Comparison of ENCODE assay signal across 10 cellular contexts in genomic region chr22:19143212-19143611, GRCh38. TPM values are rescaled to one million over a fixed set of nuclear protein-coding genes. Genes with fewer than 3 reads are reported as not detected.
DNase-seq lines count a peak whose midpoint lies in the region; ATAC-seq, FAIRE-seq and TF ChIP-seq lines count a peak whose summit lies in the region.
"Had no signal": no experiment of that assay in that cellular context is flagged by ENCODE, and none has a peak within 500 bp of the region (broad histone marks: within the 10 kb centered on the region; RNA-seq: fewer than 3 reads in every experiment).

No MANE protein-coding gene starts in this region.

- H2AFZ ChIP-seq in Karpas-422 (ENCODE audit: low read length) (no peak overlapping the region), K562 (ENCODE audit: low read depth, low read length) (no peak overlapping the region)

- H4K20me1 ChIP-seq in Karpas-422 (ENCODE audit: insufficient read depth, low read depth, low read length), result no peaks in the 10 kb centered on the region
- 0 out of 2 replicates have a peak, but pooled peaks cover 3% of the 10 kb centered on the region for H4K20me1 ChIP-seq in K562 (replicated peaks; ENCODE audit: control insufficient read depth, insufficient read depth, low read length)

- H3K36me3 ChIP-seq in CD8-positive, alpha-beta memory T cell (ENCODE audit: insufficient read depth, low read length), result peaks cover 34% of the 10 kb centered on the region
- peaks cover 16% of the 10 kb centered on the region; the same call in 1 of the 2 replicates for H3K36me3 ChIP-seq in Karpas-422 (ENCODE audit: insufficient read depth, low read length)
- H3K36me3 ChIP-seq in K562 (ENCODE audit: control insufficient read depth, insufficient read depth, low read length), result peaks cover 47% of the 10 kb centered on the region

- 57% methylated on average over 5 of the region's 5 CpGs for WGBS in K562 (ENCODE audit: insufficient coverage, low coverage, missing lambda C conversion rate)

- H3K36me3 Mint-ChIP-seq in CD8-positive, alpha-beta memory T cell, result peaks cover 0 to 49% (median 6%) of the 10 kb centered on the region in 3 donors
- H3K36me3 Mint-ChIP-seq in nephron progenitor cell (ENCODE audit: low read depth), result peaks cover 17% of the 10 kb centered on the region

- peak overlapping the region in 6 of 8 donors; percentile 35 to 99 (median 67) for H3K27ac Mint-ChIP-seq in CD8-positive, alpha-beta memory T cell
- peak overlapping the region; percentile 73 for H3K27ac Mint-ChIP-seq in nephron progenitor cell

- H3K9ac ChIP-seq in Karpas-422 (ENCODE audit: low read length), result peak overlapping the region; percentile 95
- peak overlapping the region; percentile 74 to 92; a peak in 3 of 4 replicates for H3K9ac ChIP-seq in K562 (ENCODE audit: insufficient read depth in 1 of 2, low read depth in 2 of 2, low read length in 2 of 2)

- no peak overlapping the region for H3K27ac ChIP-seq in CD8-positive, alpha-beta memory T cell (ENCODE audit: low read depth, low read length)
- H3K27ac ChIP-seq in Karpas-422 (ENCODE audit: low read length) (no peak overlapping the region), K562 (ENCODE audit: extremely low read depth, low read depth, low read length) (no peak overlapping the region)

- in situ Hi-C loops in K562 (cut with MboI), result no loop called here

- H3K4me3 ChIP-seq in CD8-positive, alpha-beta memory T cell (ENCODE audit: low read length), result no peak overlapping the region
- H3K4me3 ChIP-seq in Karpas-422 (ENCODE audit: low read length), result peak overlapping the region; percentile 99
- peak overlapping the region; percentile 59 for H3K4me3 ChIP-seq in K562

- POLR2A ChIA-PET in CD8-positive, alpha-beta memory T cell (lab: Charles Lee), result interaction anchor here (1.8 kb wide), 1 partner anchor 21 kb away, joined by 14 read pairs; the partner anchor contains the start of gene DGCR2
- POLR2A ChIA-PET in K562 (lab: Yijun Ruan, JAX), result interaction anchor here (0.6 to 6.1 kb wide), 15 partner anchors 9 to 1389 kb away, joined by 3 to 54 read pairs (median 6); partner anchors contain the start of genes DGCR2 and TSSK2

- TF ChIP-seq RAD21 in K562 (CRISPR knock-in tag; conservative IDR thresholded peaks at IDR 0.05 in 1 of 2, IDR thresholded peaks at IDR 0.05 in 1 of 2), result 0 out of 4 replicates have a peak, but pooled peaks of 1 of the 2 experiments have one; percentile 5

- TF ChIP-seq CTCF in K562 (IDR thresholded peaks at IDR 0.05 in 2 of 3, conservative IDR thresholded peaks at IDR 0.05 in 1 of 3; ENCODE audit: insufficient read depth in 2 of 3, low read depth in 1 of 3, low read length in 3 of 3), result no peak
- no peak for TF ChIP-seq CTCF in nephron progenitor cell (IDR thresholded peaks at IDR 0.05)

- peaks cover 0 to 5% of the 10 kb centered on the region in 2 donors for H3K27me3 Mint-ChIP-seq in CD8-positive, alpha-beta memory T cell
- peaks cover 39% of the 10 kb centered on the region for H3K27me3 Mint-ChIP-seq in nephron progenitor cell (ENCODE audit: low read depth, poor library complexity)

- CTCF ChIA-PET in CD8-positive, alpha-beta memory T cell (lab: Charles Lee), result interaction anchor here (1.7 to 3.7 kb wide), 3 partner anchors 21 to 488 kb away, joined by 6 to 26 read pairs (median 10); partner anchors contain the start of gene DGCR2
- CTCF ChIA-PET in K562 (lab: Yijun Ruan, JAX; ENCODE audit: low intra/inter-chr PET ratio), result no interaction called here

- H3K9me3 Mint-ChIP-seq in CD8-positive, alpha-beta memory T cell, result no peaks in the 10 kb centered on the region
- no peaks in the 10 kb centered on the region for H3K9me3 Mint-ChIP-seq in nephron progenitor cell

- no peaks in the 10 kb centered on the region for H3K27me3 ChIP-seq in CD8-positive, alpha-beta memory T cell (ENCODE audit: insufficient read depth, low read length, poor library complexity, severe bottlenecking)
- no peaks in the 10 kb centered on the region for H3K27me3 ChIP-seq in Karpas-422 (ENCODE audit: low read length)
- H3K27me3 ChIP-seq in K562 (ENCODE audit: control insufficient read depth in 2 of 2, insufficient read depth in 2 of 2, low read length in 2 of 2), result peaks cover 7 to 19% of the 10 kb centered on the region in 2 experiments; a peak in 4 of 5 replicates

- no peaks in the 10 kb centered on the region for H3K9me2 ChIP-seq in Karpas-422 (replicated peaks; ENCODE audit: insufficient read depth, low read length)

- no peak for TF ChIP-seq EP300 in K562 (IDR thresholded peaks at IDR 0.05; ENCODE audit: low read length)

- ATAC-seq in K562 (no peak), GM19328 (IDR thresholded peaks at IDR 0.05; ENCODE audit: unreplicated experiment) (no peak), GM18870 (IDR thresholded peaks at IDR 0.05; ENCODE audit: unreplicated experiment) (no peak)

- intact Hi-C loops in K562 (cut with micrococcal nuclease), result no loop called here

- peak overlapping the region; percentile 10 to 100 (median 95) for H3K4me3 Mint-ChIP-seq in CD8-positive, alpha-beta memory T cell
- H3K4me3 Mint-ChIP-seq in nephron progenitor cell, result peak overlapping the region; percentile 96

- no peak for TF ChIP-seq POLR2A in K562 (conservative IDR thresholded peaks at IDR 0.05)

- peaks cover 17% of the 10 kb centered on the region for H3K4me1 ChIP-seq in CD8-positive, alpha-beta memory T cell (ENCODE audit: insufficient read depth, low read length)
- peaks cover 14% of the 10 kb centered on the region for H3K4me1 ChIP-seq in Karpas-422 (ENCODE audit: low read length)
- peaks cover 4 to 18% of the 10 kb centered on the region in 2 experiments; a peak in 4 of 5 replicates for H3K4me1 ChIP-seq in K562 (replicated peaks in 1 of 2; ENCODE audit: control insufficient read depth in 2 of 2, insufficient read depth in 2 of 2, low read length in 2 of 2)

- H3K9me3 ChIP-seq in CD8-positive, alpha-beta memory T cell (ENCODE audit: low read length), result no peaks in the 10 kb centered on the region
- H3K9me3 ChIP-seq in Karpas-422 (ENCODE audit: low read length) (no peaks in the 10 kb centered on the region), K562 (replicated peaks; ENCODE audit: control insufficient read depth, insufficient read depth, low read depth, low read length) (no peaks in the 10 kb centered on the region)

- peaks cover 16 to 27% (median 22%) of the 10 kb centered on the region in 3 donors for H3K4me1 Mint-ChIP-seq in CD8-positive, alpha-beta memory T cell
- H3K4me1 Mint-ChIP-seq in nephron progenitor cell, result peaks cover 23% of the 10 kb centered on the region

- FAIRE-seq in K562 (lab: Jason Lieb, UNC), result peak; percentile 32

- H3K9me1 ChIP-seq in K562 (ENCODE audit: control insufficient read depth, insufficient read depth, low read length), result peaks cover 4% of the 10 kb centered on the region

- BruUV-seq in K562 (replicated peaks; lab: Mats Ljungman, UMichigan), result no TSS peak

- H3K79me2 ChIP-seq in Karpas-422 (ENCODE audit: low read length) (peaks cover 15% of the 10 kb centered on the region), K562 (ENCODE audit: control insufficient read depth, insufficient read depth, low read length) (peaks cover 15% of the 10 kb centered on the region)

- no peak for DNase-seq in CD8-positive, alpha-beta memory T cell
- DNase-seq in Karpas-422 (no peak), K562 (ENCODE audit: extremely low read depth in 1 of 4, low spot score in 3 of 4) (no peak), nephron progenitor cell (no peak), NCI-H1417 treated with DMSO at 0.1 percent for 48 hours (lab: John Stamatoyannopoulos, UW) (no peak), NCI-H345 (lab: John Stamatoyannopoulos, UW) (no peak)
- DNase-seq: NCI-H1092 had no signal

- H3K4me2 ChIP-seq in Karpas-422 (ENCODE audit: low read depth, low read length, poor library complexity, severe bottlenecking), result peak overlapping the region; percentile 95
- H3K4me2 ChIP-seq in K562 (ENCODE audit: insufficient read depth, low read length), result peak overlapping the region; percentile 96

RNA-seq across cellular contexts. Expression of gene ESS2, which starts 1.2 kb away (rescaled TPM):
- 10 to 100 TPM; 18.7 to 19.6 TPM for total RNA-seq in CD8-positive, alpha-beta memory T cell
- polyA plus RNA-seq in CD8-positive, alpha-beta memory T cell, result 9.3 TPM
- 3.5 and 7.8 TPM in 2 replicates for total RNA-seq in Karpas-422 (2014; rRNA removed; shearing (Covaris generic); ENCODE audit: low replicate concordance)
- total RNA-seq in K562 (2011; cell fraction: chromatin; rRNA removed; ENCODE audit: low replicate concordance), result 22.9 and 43.9 TPM in 2 replicates
- total RNA-seq in K562 (2011; cell fraction: nucleolus; rRNA removed), result 30.7 and 33.7 TPM in 2 replicates
- 20.2 and 27.2 TPM in 2 replicates for total RNA-seq in K562 (2011; cell fraction: nucleoplasm; rRNA removed)
- 42.5 and 47.4 TPM in 2 replicates for total RNA-seq in K562 (2014; rRNA removed)
- 9.4 and 10.7 TPM in 2 replicates for total RNA-seq in K562 (2014; rRNA removed; fragmentation: Illumina TruSeq; extraction: Trizol)
- total RNA-seq in K562 (2015; rRNA removed; fragmentation: Illumina TruSeq; extraction: Trizol), result 28.3 and 30.9 TPM in 2 replicates
- total RNA-seq in K562 (2021), result 51.3 and 52.8 TPM in 2 replicates
- 26.8 and 44.0 TPM in 2 replicates for polyA plus RNA-seq in K562 (2011; rRNA removed)
- polyA plus RNA-seq in K562 (2011; cell fraction: cytosol; rRNA removed), result 44.3 and 59.3 TPM in 2 replicates
- 50.0 and 63.7 TPM in 2 replicates for polyA plus RNA-seq in K562 (2011; cell fraction: nucleus; rRNA removed)
- 34.4 and 35.2 TPM in 2 replicates for polyA plus RNA-seq in K562 (2012)
- polyA plus RNA-seq in K562 (2014; fragmentation: Illumina TruSeq; extraction: Trizol), result 23.6 and 41.0 TPM in 2 replicates
- polyA plus RNA-seq in K562 (2014; fragmentation: Nextera tagmentation; extraction: Ambion mirVana), result 1 to 10 TPM in 1 of 2 experiments, under 1 TPM in 1; 0.70 to 1.9 TPM
- 47.1 and 58.1 TPM in 2 replicates for polyA plus RNA-seq in K562 (2014; rRNA removed)
- polyA minus RNA-seq in K562 (2011; rRNA and poly(A)+ RNA removed), result 11.3 and 13.6 TPM in 2 replicates
- polyA minus RNA-seq in K562 (2011; cell fraction: cytosol; rRNA and poly(A)+ RNA removed), result 16.3 and 30.8 TPM in 2 replicates
- 11.7 and 24.3 TPM in 2 replicates for polyA minus RNA-seq in K562 (2011; cell fraction: nucleus; rRNA and poly(A)+ RNA removed)

RNA-seq across cellular contexts. Expression of gene GSC2, which starts 6.9 kb away (rescaled TPM):
- not detected for total RNA-seq in CD8-positive, alpha-beta memory T cell
- not detected for polyA plus RNA-seq in CD8-positive, alpha-beta memory T cell
- not detected in 2 replicates for total RNA-seq in Karpas-422 (2014; rRNA removed; shearing (Covaris generic); ENCODE audit: low replicate concordance)
- not detected in 2 replicates for total RNA-seq in K562 (2011; cell fraction: chromatin; rRNA removed; ENCODE audit: low replicate concordance)
- not detected in 2 replicates for total RNA-seq in K562 (2011; cell fraction: nucleolus; rRNA removed)
- total RNA-seq in K562 (2011; cell fraction: nucleoplasm; rRNA removed), result not detected in 2 replicates
- total RNA-seq in K562 (2014; rRNA removed), result not detected in 2 replicates
- not detected in 2 replicates for total RNA-seq in K562 (2014; rRNA removed; fragmentation: Illumina TruSeq; extraction: Trizol)
- not detected in 2 replicates for total RNA-seq in K562 (2015; rRNA removed; fragmentation: Illumina TruSeq; extraction: Trizol)
- total RNA-seq in K562 (2021), result not detected in 2 replicates
- not detected in 2 replicates for polyA plus RNA-seq in K562 (2011; rRNA removed)
- polyA plus RNA-seq in K562 (2011; cell fraction: cytosol; rRNA removed), result not detected in 2 replicates
- polyA plus RNA-seq in K562 (2011; cell fraction: nucleus; rRNA removed), result not detected in 2 replicates
- not detected in 2 replicates for polyA plus RNA-seq in K562 (2012)
- not detected in 2 replicates for polyA plus RNA-seq in K562 (2014; fragmentation: Illumina TruSeq; extraction: Trizol)
- not detected for polyA plus RNA-seq in K562 (2014; fragmentation: Nextera tagmentation; extraction: Ambion mirVana)
- polyA plus RNA-seq in K562 (2014; rRNA removed), result not detected in 2 replicates
- not detected in 2 replicates for polyA minus RNA-seq in K562 (2011; rRNA and poly(A)+ RNA removed)
- not detected in 2 replicates for polyA minus RNA-seq in K562 (2011; cell fraction: cytosol; rRNA and poly(A)+ RNA removed)
- polyA minus RNA-seq in K562 (2011; cell fraction: nucleus; rRNA and poly(A)+ RNA removed), result not detected in 2 replicates
- total RNA-seq: activated CD8-positive, alpha-beta memory T cell treated with anti-CD3 and anti-CD28 coated beads for 36 hours had no signal

RNA-seq across cellular contexts. Expression of gene TSSK2, which starts 12.1 kb away (rescaled TPM):
- not detected for total RNA-seq in CD8-positive, alpha-beta memory T cell
- not detected for polyA plus RNA-seq in CD8-positive, alpha-beta memory T cell
- total RNA-seq in Karpas-422 (2014; rRNA removed; shearing (Covaris generic); ENCODE audit: low replicate concordance), result not detected in 2 replicates
- 0.21 TPM in 1 of 2 replicates, not detected in the other for total RNA-seq in K562 (2011; cell fraction: chromatin; rRNA removed; ENCODE audit: low replicate concordance)
- not detected in 2 replicates for total RNA-seq in K562 (2011; cell fraction: nucleolus; rRNA removed)
- 0.22 TPM in 1 of 2 replicates, not detected in the other for total RNA-seq in K562 (2011; cell fraction: nucleoplasm; rRNA removed)
- total RNA-seq in K562 (2014; rRNA removed) (not detected in 2 replicates), K562 (2014; rRNA removed; fragmentation: Illumina TruSeq; extraction: Trizol) (not detected in 2 replicates), K562 (2015; rRNA removed; fragmentation: Illumina TruSeq; extraction: Trizol) (not detected in 2 replicates), K562 (2021) (not detected in 2 replicates)
- polyA plus RNA-seq in K562 (2011; rRNA removed) (not detected in 2 replicates), K562 (2014; fragmentation: Illumina TruSeq; extraction: Trizol) (not detected in 2 replicates), K562 (2014; fragmentation: Nextera tagmentation; extraction: Ambion mirVana) (not detected), K562 (2014; rRNA removed) (0.04 TPM in 1 of 2 replicates, not detected in the other)
- 0.04 TPM in 1 of 2 replicates, not detected in the other for polyA plus RNA-seq in K562 (2011; cell fraction: cytosol; rRNA removed)
- 0.10 TPM in 1 of 2 replicates, not detected in the other for polyA plus RNA-seq in K562 (2011; cell fraction: nucleus; rRNA removed)
- not detected in 2 replicates for polyA plus RNA-seq in K562 (2012)
- not detected in 2 replicates for polyA minus RNA-seq in K562 (2011; rRNA and poly(A)+ RNA removed)
- not detected in 2 replicates for polyA minus RNA-seq in K562 (2011; cell fraction: cytosol; rRNA and poly(A)+ RNA removed)
- not detected in 2 replicates for polyA minus RNA-seq in K562 (2011; cell fraction: nucleus; rRNA and poly(A)+ RNA removed)
- total RNA-seq: activated CD8-positive, alpha-beta memory T cell treated with anti-CD3 and anti-CD28 coated beads for 36 hours had no signal

RNA-seq across cellular contexts. Expression of gene DGCR2, which starts 21.0 kb away (rescaled TPM):
- 10 to 100 TPM; 26.9 to 28.4 TPM for total RNA-seq in CD8-positive, alpha-beta memory T cell
- polyA plus RNA-seq in CD8-positive, alpha-beta memory T cell, result 51.7 TPM
- total RNA-seq in Karpas-422 (2014; rRNA removed; shearing (Covaris generic); ENCODE audit: low replicate concordance), result 18.6 and 31.1 TPM in 2 replicates
- total RNA-seq in K562 (2011; cell fraction: chromatin; rRNA removed; ENCODE audit: low replicate concordance), result 104 and 237 TPM in 2 replicates
- 233 and 250 TPM in 2 replicates for total RNA-seq in K562 (2011; cell fraction: nucleolus; rRNA removed)
- total RNA-seq in K562 (2011; cell fraction: nucleoplasm; rRNA removed), result 163 and 192 TPM in 2 replicates
- 62.9 and 79.7 TPM in 2 replicates for total RNA-seq in K562 (2014; rRNA removed)
- total RNA-seq in K562 (2014; rRNA removed; fragmentation: Illumina TruSeq; extraction: Trizol), result 25.0 and 31.7 TPM in 2 replicates
- total RNA-seq in K562 (2015; rRNA removed; fragmentation: Illumina TruSeq; extraction: Trizol), result 52.2 and 56.7 TPM in 2 replicates
- 101 and 103 TPM in 2 replicates for total RNA-seq in K562 (2021)
- polyA plus RNA-seq in K562 (2011; rRNA removed), result 45.6 and 65.3 TPM in 2 replicates
- polyA plus RNA-seq in K562 (2011; cell fraction: cytosol; rRNA removed), result 87.9 and 92.8 TPM in 2 replicates
- polyA plus RNA-seq in K562 (2011; cell fraction: nucleus; rRNA removed), result 96.5 and 99.6 TPM in 2 replicates
- 68.2 and 87.4 TPM in 2 replicates for polyA plus RNA-seq in K562 (2012)
- 56.7 and 59.7 TPM in 2 replicates for polyA plus RNA-seq in K562 (2014; fragmentation: Illumina TruSeq; extraction: Trizol)
- polyA plus RNA-seq in K562 (2014; fragmentation: Nextera tagmentation; extraction: Ambion mirVana), result under 1 TPM; 0.69 to 0.70 TPM
- 54.1 and 56.4 TPM in 2 replicates for polyA plus RNA-seq in K562 (2014; rRNA removed)
- polyA minus RNA-seq in K562 (2011; rRNA and poly(A)+ RNA removed), result 59.4 and 60.5 TPM in 2 replicates
- 76.8 and 101 TPM in 2 replicates for polyA minus RNA-seq in K562 (2011; cell fraction: cytosol; rRNA and poly(A)+ RNA removed)
- polyA minus RNA-seq in K562 (2011; cell fraction: nucleus; rRNA and poly(A)+ RNA removed), result 59.6 and 106 TPM in 2 replicates

RNA-seq across cellular contexts. Expression of gene SLC25A1, which starts 35.3 kb away (rescaled TPM):
- total RNA-seq in CD8-positive, alpha-beta memory T cell, result 10 to 100 TPM; 42.4 to 44.7 TPM
- 69.9 TPM for polyA plus RNA-seq in CD8-positive, alpha-beta memory T cell
- total RNA-seq in Karpas-422 (2014; rRNA removed; shearing (Covaris generic); ENCODE audit: low replicate concordance), result 163 and 270 TPM in 2 replicates
- 34.4 and 107 TPM in 2 replicates for total RNA-seq in K562 (2011; cell fraction: chromatin; rRNA removed; ENCODE audit: low replicate concordance)
- 114 and 122 TPM in 2 replicates for total RNA-seq in K562 (2011; cell fraction: nucleolus; rRNA removed)
- 76.8 and 81.5 TPM in 2 replicates for total RNA-seq in K562 (2011; cell fraction: nucleoplasm; rRNA removed)
- total RNA-seq in K562 (2014; rRNA removed) (329 and 469 TPM in 2 replicates), K562 (2014; rRNA removed; fragmentation: Illumina TruSeq; extraction: Trizol) (54.3 and 89.6 TPM in 2 replicates), K562 (2015; rRNA removed; fragmentation: Illumina TruSeq; extraction: Trizol) (109 and 119 TPM in 2 replicates), K562 (2021) (399 and 408 TPM in 2 replicates)
- polyA plus RNA-seq in K562 (2011; rRNA removed) (110 and 216 TPM in 2 replicates), K562 (2014; fragmentation: Illumina TruSeq; extraction: Trizol) (183 and 239 TPM in 2 replicates), K562 (2014; fragmentation: Nextera tagmentation; extraction: Ambion mirVana) (10 to 100 TPM; 11.0 to 23.7 TPM), K562 (2014; rRNA removed) (248 and 262 TPM in 2 replicates)
- polyA plus RNA-seq in K562 (2011; cell fraction: cytosol; rRNA removed), result 329 and 368 TPM in 2 replicates
- polyA plus RNA-seq in K562 (2011; cell fraction: nucleus; rRNA removed), result 294 and 343 TPM in 2 replicates
- 272 and 330 TPM in 2 replicates for polyA plus RNA-seq in K562 (2012)
- polyA minus RNA-seq in K562 (2011; rRNA and poly(A)+ RNA removed), result 64.7 and 77.1 TPM in 2 replicates
- 103 and 287 TPM in 2 replicates for polyA minus RNA-seq in K562 (2011; cell fraction: cytosol; rRNA and poly(A)+ RNA removed)
- polyA minus RNA-seq in K562 (2011; cell fraction: nucleus; rRNA and poly(A)+ RNA removed), result 46.3 and 88.1 TPM in 2 replicates
